In genomic region chr15:31397851-31398661, GRCh38 we compare ENCODE assay signal across 8 cellular contexts.
DNase-seq lines count a peak whose midpoint lies in the region; ATAC-seq and TF ChIP-seq lines count a peak whose summit lies in the region.

No MANE protein-coding gene starts in this region.

- TF ChIP-seq CTCF in OCI-LY3 (IDR thresholded peaks at IDR 0.05; ENCODE audit: low read depth, low read length), result no peak

- peaks cover 30% of the 10 kb centered on the region for H3F3A ChIP-seq in GM23248 (ENCODE audit: insufficient read depth)

- H3K36me3 ChIP-seq in GM23248 (ENCODE audit: low read depth) (no peaks in the 10 kb centered on the region), OCI-LY3 (replicated peaks; ENCODE audit: low read depth, low read length) (no peaks in the 10 kb centered on the region), skeletal muscle tissue (ENCODE audit: control insufficient read depth in 3 of 3, insufficient read depth in 3 of 3, low read length in 3 of 3) (no peaks in the 10 kb centered on the region)
- no peaks in the 10 kb centered on the region for H3K36me3 ChIP-seq in CD8-positive, alpha-beta memory T cell (ENCODE audit: insufficient read depth, low read length)

- H3K9me3 Mint-ChIP-seq in CD8-positive, alpha-beta memory T cell, result no peaks in the 10 kb centered on the region

- no peaks in the 10 kb centered on the region for H3K9me2 ChIP-seq in GM23248 (ENCODE audit: insufficient read depth)

- H3K4me2 ChIP-seq in GM23248 (ENCODE audit: unreplicated experiment) (peak overlapping the region; percentile 40), OCI-LY3 (ENCODE audit: low read length) (peak overlapping the region; percentile 83; the same call in 1 of the 2 replicates)

- peak overlapping the region; percentile 59 for H2AFZ ChIP-seq in GM23248
- no peak overlapping the region for H2AFZ ChIP-seq in OCI-LY3 (ENCODE audit: low read depth, low read length)

- CTCF ChIA-PET in CD8-positive, alpha-beta memory T cell (lab: Charles Lee), result interaction anchor here (0.8 to 4.2 kb wide), 8 partner anchors 8 to 92 kb away, joined by 3 to 18 read pairs (median 4); no protein-coding TSS in a partner anchor

- H3K4me3 ChIP-seq in GM23248 (no peak overlapping the region), OCI-LY3 (ENCODE audit: low read length) (no peak overlapping the region), skeletal muscle tissue (ENCODE audit: low read length in 3 of 3) (peak overlapping the region in 1 of 3 donors; percentile 13)
- H3K4me3 ChIP-seq in CD8-positive, alpha-beta memory T cell (ENCODE audit: low read length), result no peak overlapping the region

- H3K36me3 Mint-ChIP-seq in CD8-positive, alpha-beta memory T cell, result peaks cover 0 to 3% (median under 1%) of the 10 kb centered on the region in 3 donors

- H3K27ac ChIP-seq in GM23248 (peak overlapping the region; percentile 91), OCI-LY3 (ENCODE audit: low read length) (no peak overlapping the region), skeletal muscle tissue (ENCODE audit: low read depth, low read length) (peak overlapping the region; percentile 83)
- no peak overlapping the region for H3K27ac ChIP-seq in CD8-positive, alpha-beta memory T cell (ENCODE audit: low read depth, low read length)

- H3K4me1 ChIP-seq in GM23248 (ENCODE audit: insufficient read depth) (peaks cover 35% of the 10 kb centered on the region), OCI-LY3 (ENCODE audit: low read length) (peaks cover 14% of the 10 kb centered on the region), skeletal muscle tissue (ENCODE audit: control insufficient read depth in 3 of 3, insufficient read depth in 3 of 3, low read length in 3 of 3) (peaks cover 20 to 35% (median 24%) of the 10 kb centered on the region in 3 donors)
- H3K4me1 ChIP-seq in CD8-positive, alpha-beta memory T cell (ENCODE audit: insufficient read depth, low read length), result peaks cover 15% of the 10 kb centered on the region

- POLR2A ChIA-PET in CD8-positive, alpha-beta memory T cell (lab: Charles Lee), result interaction anchor here (1.4 to 3.5 kb wide), 2 partner anchors 37 kb away, joined by 3 to 12 read pairs; no protein-coding TSS in a partner anchor

- H3K4me1 Mint-ChIP-seq in CD8-positive, alpha-beta memory T cell, result peaks cover 28 to 65% (median 33%) of the 10 kb centered on the region in 3 donors

- no peaks in the 10 kb centered on the region for H3K27me3 Mint-ChIP-seq in CD8-positive, alpha-beta memory T cell

- H3K27ac Mint-ChIP-seq in CD8-positive, alpha-beta memory T cell, result no peak overlapping the region

- H3K9me3 ChIP-seq in GM23248 (ENCODE audit: low read depth) (no peaks in the 10 kb centered on the region), OCI-LY3 (ENCODE audit: insufficient read depth, low read length) (no peaks in the 10 kb centered on the region), skeletal muscle tissue (ENCODE audit: control insufficient read depth in 3 of 3, low read length in 3 of 3) (no peaks in the 10 kb centered on the region)
- H3K9me3 ChIP-seq in CD8-positive, alpha-beta memory T cell (ENCODE audit: low read length), result no peaks in the 10 kb centered on the region

- H3K4me3 Mint-ChIP-seq in CD8-positive, alpha-beta memory T cell, result peak overlapping the region in 1 of 7 donors; percentile 56

- in situ Hi-C loops in GM23248 (cut with MboI), result no loop called here

- H3K9ac ChIP-seq in GM23248 (peak overlapping the region; percentile 74), OCI-LY3 (ENCODE audit: low read length) (no peak overlapping the region), skeletal muscle tissue (ENCODE audit: low read depth in 1 of 3, low read length in 3 of 3) (peak overlapping the region; percentile 6 to 77 (median 43))

- ATAC-seq in esophagus mucosa (peak; percentile 44), HG03342 (IDR thresholded peaks at IDR 0.05; ENCODE audit: unreplicated experiment) (no peak), GM18909 (IDR thresholded peaks at IDR 0.05; ENCODE audit: poor library complexity, unreplicated experiment) (no peak)

- H4K20me1 ChIP-seq in GM23248 (ENCODE audit: insufficient read depth) (no peaks in the 10 kb centered on the region), OCI-LY3 (ENCODE audit: insufficient read depth, low read length) (no peaks in the 10 kb centered on the region)

- DNase-seq in GM23248, result no peak
- DNase-seq in CD8-positive, alpha-beta memory T cell, result no peak
- no peak for DNase-seq in NOMO-1 treated with DMSO at 0.1 percent for 48 hours (lab: John Stamatoyannopoulos, UW; ENCODE audit: unreplicated experiment)

- WGBS in GM23248 (ENCODE audit: low coverage in 1 of 2, low lambda C conversion rate in 2 of 2, missing lambda C conversion rate in 2 of 2), 2 experiments, result 59 to 62% methylated on average over 19 to 21 of the region's 21 CpGs

- H3K79me2 ChIP-seq in GM23248 (ENCODE audit: insufficient read depth) (no peaks in the 10 kb centered on the region), OCI-LY3 (ENCODE audit: low read length) (no peaks in the 10 kb centered on the region)

- H3K27me3 ChIP-seq in GM23248 (replicated peaks; ENCODE audit: insufficient read depth) (no peaks in the 10 kb centered on the region), OCI-LY3 (ENCODE audit: low read depth, low read length) (no peaks in the 10 kb centered on the region), skeletal muscle tissue (ENCODE audit: control insufficient read depth in 3 of 3, insufficient read depth in 3 of 3, low read length in 3 of 3) (no peaks in the 10 kb centered on the region)
- no peaks in the 10 kb centered on the region for H3K27me3 ChIP-seq in CD8-positive, alpha-beta memory T cell (ENCODE audit: insufficient read depth, low read length, poor library complexity, severe bottlenecking)

Comparison
In these comparisons a context has a peak if more than half of its experiments do, and no peak if none do; other contexts are left out.
1. H3K27ac ChIP-seq: peak in GM23248 (single experiment) and skeletal muscle tissue (single experiment); none in OCI-LY3 (single experiment) and CD8-positive, alpha-beta memory T cell (single experiment).